ENCODE assay signal across 1 cellular context in genomic region chr6:113318553-113318952, GRCh38.
TF ChIP-seq lines count a peak whose summit lies in the region.

No MANE protein-coding gene starts in this region.

TF ChIP-seq in HepG2, 621 proteins besides CTCF, POLR2A, EP300 and RAD21 (continued from another document):
- TF ChIP-seq, protein P1, sequence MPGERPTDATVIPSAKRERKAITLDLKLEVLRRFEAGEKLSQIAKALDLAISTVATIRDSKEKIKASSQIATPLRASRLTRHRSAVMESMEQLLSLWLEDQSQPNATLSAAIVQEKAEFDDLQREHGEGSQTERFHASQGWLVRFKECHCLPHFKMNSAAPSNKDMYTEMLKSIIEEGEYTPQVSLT (CRISPR knock-in tag; IDR thresholded peaks at IDR 0.05; ENCODE audit: borderline replicate concordance, low read depth): no peak
- TF ChIP-seq TGIF2 (CRISPR knock-in tag; IDR thresholded peaks at IDR 0.05) (no peak), RBM22 (optimal IDR thresholded peaks at IDR 0.05; ENCODE audit: low read length) (no peak), ZSCAN25 (CRISPR knock-in tag; IDR thresholded peaks at IDR 0.05) (no peak), HES4 (CRISPR knock-in tag; IDR thresholded peaks at IDR 0.05; ENCODE audit: borderline replicate concordance) (no peak), PITX1 (CRISPR knock-in tag; IDR thresholded peaks at IDR 0.05) (no peak)
- TF ChIP-seq, protein P2, sequence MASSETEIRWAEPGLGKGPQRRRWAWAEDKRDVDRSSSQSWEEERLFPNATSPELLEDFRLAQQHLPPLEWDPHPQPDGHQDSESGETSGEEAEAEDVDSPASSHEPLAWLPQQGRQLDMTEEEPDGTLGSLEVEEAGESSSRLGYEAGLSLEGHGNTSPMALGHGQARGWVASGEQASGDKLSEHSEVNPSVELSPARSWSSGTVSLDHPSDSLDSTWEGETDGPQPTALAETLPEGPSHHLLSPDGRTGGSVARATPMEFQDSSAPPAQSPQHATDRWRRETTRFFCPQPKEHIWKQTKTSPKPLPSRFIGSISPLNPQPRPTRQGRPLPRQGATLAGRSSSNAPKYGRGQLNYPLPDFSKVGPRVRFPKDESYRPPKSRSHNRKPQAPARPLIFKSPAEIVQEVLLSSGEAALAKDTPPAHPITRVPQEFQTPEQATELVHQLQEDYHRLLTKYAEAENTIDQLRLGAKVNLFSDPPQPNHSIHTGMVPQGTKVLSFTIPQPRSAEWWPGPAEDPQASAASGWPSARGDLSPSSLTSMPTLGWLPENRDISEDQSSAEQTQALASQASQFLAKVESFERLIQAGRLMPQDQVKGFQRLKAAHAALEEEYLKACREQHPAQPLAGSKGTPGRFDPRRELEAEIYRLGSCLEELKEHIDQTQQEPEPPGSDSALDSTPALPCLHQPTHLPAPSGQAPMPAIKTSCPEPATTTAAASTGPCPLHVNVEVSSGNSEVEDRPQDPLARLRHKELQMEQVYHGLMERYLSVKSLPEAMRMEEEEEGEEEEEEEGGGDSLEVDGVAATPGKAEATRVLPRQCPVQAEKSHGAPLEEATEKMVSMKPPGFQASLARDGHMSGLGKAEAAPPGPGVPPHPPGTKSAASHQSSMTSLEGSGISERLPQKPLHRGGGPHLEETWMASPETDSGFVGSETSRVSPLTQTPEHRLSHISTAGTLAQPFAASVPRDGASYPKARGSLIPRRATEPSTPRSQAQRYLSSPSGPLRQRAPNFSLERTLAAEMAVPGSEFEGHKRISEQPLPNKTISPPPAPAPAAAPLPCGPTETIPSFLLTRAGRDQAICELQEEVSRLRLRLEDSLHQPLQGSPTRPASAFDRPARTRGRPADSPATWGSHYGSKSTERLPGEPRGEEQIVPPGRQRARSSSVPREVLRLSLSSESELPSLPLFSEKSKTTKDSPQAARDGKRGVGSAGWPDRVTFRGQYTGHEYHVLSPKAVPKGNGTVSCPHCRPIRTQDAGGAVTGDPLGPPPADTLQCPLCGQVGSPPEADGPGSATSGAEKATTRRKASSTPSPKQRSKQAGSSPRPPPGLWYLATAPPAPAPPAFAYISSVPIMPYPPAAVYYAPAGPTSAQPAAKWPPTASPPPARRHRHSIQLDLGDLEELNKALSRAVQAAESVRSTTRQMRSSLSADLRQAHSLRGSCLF (CRISPR knock-in tag; IDR thresholded peaks at IDR 0.05; ENCODE audit: borderline replicate concordance): no peak
- TF ChIP-seq, protein P3, sequence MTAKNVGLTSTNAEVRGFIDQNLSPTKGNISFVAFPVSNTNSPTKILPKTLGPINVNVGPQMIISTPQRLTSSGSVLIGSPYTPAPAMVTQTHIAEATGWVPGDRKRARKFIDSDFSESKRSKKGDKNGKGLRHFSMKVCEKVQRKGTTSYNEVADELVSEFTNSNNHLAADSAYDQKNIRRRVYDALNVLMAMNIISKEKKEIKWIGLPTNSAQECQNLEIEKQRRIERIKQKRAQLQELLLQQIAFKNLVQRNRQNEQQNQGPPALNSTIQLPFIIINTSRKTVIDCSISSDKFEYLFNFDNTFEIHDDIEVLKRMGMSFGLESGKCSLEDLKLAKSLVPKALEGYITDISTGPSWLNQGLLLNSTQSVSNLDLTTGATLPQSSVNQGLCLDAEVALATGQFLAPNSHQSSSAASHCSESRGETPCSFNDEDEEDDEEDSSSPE (CRISPR knock-in tag; IDR thresholded peaks at IDR 0.05): no peak
